8 cellular contexts compared by ENCODE assay signal in genomic region chr16:10552998-10553491, GRCh38. TPM values are rescaled to one million over a fixed set of nuclear protein-coding genes. Genes with fewer than 3 reads are reported as not detected.
DNase-seq lines count a peak whose midpoint lies in the region; ATAC-seq, FAIRE-seq and TF ChIP-seq lines count a peak whose summit lies in the region.

No MANE protein-coding gene starts in this region.

- H3K4me3 ChIP-seq in kidney (ENCODE audit: low read length in 2 of 2), result no peak overlapping the region

- H3K9me3 Mint-ChIP-seq in effector memory CD8-positive, alpha-beta T cell, result peaks cover 0 to 3% of the 10 kb centered on the region in 2 donors

- H3K27me3 Mint-ChIP-seq in effector memory CD8-positive, alpha-beta T cell, result peaks cover 47 to 60% of the 10 kb centered on the region in 2 donors

- DNase-seq in activated CD4-positive, alpha-beta T cell treated with anti-CD3 and anti-CD28 coated beads for 1 hour, result peak; percentile 11
- peak; percentile 1 to 42 (median 15) for DNase-seq in effector memory CD8-positive, alpha-beta T cell
- DNase-seq in stimulated activated CD4-positive, alpha-beta T cell treated with anti-CD3 and anti-CD28 coated beads, Interleukin-12 subunit alpha, Interleukin-12 subunit beta, amount 100 ng/mL, for 4 hours, result peak; percentile 30
- no peak for DNase-seq in NCI-H2196 (lab: John Stamatoyannopoulos, UW; ENCODE audit: unreplicated experiment)
- DNase-seq in NCI-H1105 treated with DMSO at 0.1 percent for 48 hours (lab: John Stamatoyannopoulos, UW), result no peak
- DNase-seq in kidney, result no peak

- no peaks in the 10 kb centered on the region for H3K36me3 ChIP-seq in kidney (ENCODE audit: control insufficient read depth in 1 of 2, insufficient read depth in 2 of 2, low read length in 2 of 2)

- intact Hi-C loops in kidney (cut with DNase I), result no loop called here

- no peaks in the 10 kb centered on the region for H3K4me1 ChIP-seq in kidney (ENCODE audit: control insufficient read depth in 1 of 2, insufficient read depth in 1 of 2, low read depth in 1 of 2, low read length in 2 of 2)

- TF ChIP-seq CTCF in kidney (IDR thresholded peaks at IDR 0.05; ENCODE audit: borderline replicate concordance, extremely low read depth, insufficient read depth), result no peak

- no peak overlapping the region for H3K27ac ChIP-seq in kidney (ENCODE audit: low read depth in 2 of 2, low read length in 2 of 2)

- peak overlapping the region; percentile 54 to 76 for H3K4me3 Mint-ChIP-seq in effector memory CD8-positive, alpha-beta T cell

- no peaks in the 10 kb centered on the region for H3K36me3 Mint-ChIP-seq in effector memory CD8-positive, alpha-beta T cell (ENCODE audit: insufficient read depth)

- H3K9me3 ChIP-seq in kidney (ENCODE audit: control insufficient read depth in 1 of 2, low read length in 2 of 2), result no peaks in the 10 kb centered on the region

- peak; percentile 88 for ATAC-seq in GM19043 (IDR thresholded peaks at IDR 0.05; ENCODE audit: low read depth, unreplicated experiment)
- peak; percentile 99 for ATAC-seq in HG03135 (IDR thresholded peaks at IDR 0.05; ENCODE audit: unreplicated experiment)
- ATAC-seq in effector memory CD8-positive, alpha-beta T cell (replicated peaks), result peak; percentile 71

- FAIRE-seq in kidney (lab: Jason Lieb, UNC), result no peak

- H3K9ac ChIP-seq in kidney (ENCODE audit: low read length in 2 of 2), result no peak overlapping the region

- H3K4me1 Mint-ChIP-seq in effector memory CD8-positive, alpha-beta T cell (ENCODE audit: low read depth in 2 of 2), result peaks cover 0 to 4% of the 10 kb centered on the region in 2 donors

- peak overlapping the region in 1 of 2 donors; percentile 86 for H3K27ac Mint-ChIP-seq in effector memory CD8-positive, alpha-beta T cell

RNA-seq across cellular contexts. Expression of gene EMP2, which starts 27.4 kb away (rescaled TPM):
- 25.8 TPM for total RNA-seq in kidney
- polyA plus RNA-seq in kidney (ENCODE audit: insufficient read depth, low read depth, low replicate concordance), result 14.5 TPM

Comparison
In these comparisons a context has a peak if more than half of its experiments do, and no peak if none do; other contexts are left out.
1. DNase-seq: peak in activated CD4-positive, alpha-beta T cell treated with anti-CD3 and anti-CD28 coated beads for 1 hour (single experiment), effector memory CD8-positive, alpha-beta T cell (3 of 3) and stimulated activated CD4-positive, alpha-beta T cell treated with anti-CD3 and anti-CD28 coated beads, Interleukin-12 subunit alpha, Interleukin-12 subunit beta, amount 100 ng/mL, for 4 hours (single experiment); none in NCI-H2196 (single experiment), NCI-H1105 treated with DMSO at 0.1 percent for 48 hours (single experiment) and kidney (single experiment).
2. Peak in every context shown above with its lines, with median percentiles within 50 percentile points of each other: ATAC-seq.